26 cellular contexts compared by ENCODE assay signal in genomic region chr20:33096921-33097320, GRCh38. TPM values are rescaled to one million over a fixed set of nuclear protein-coding genes. Genes with fewer than 3 reads are reported as not detected.
"Had no signal": no experiment of that assay in that cellular context is flagged by ENCODE, and none has a peak within 500 bp of the region (broad histone marks: within the 10 kb centered on the region; RNA-seq: fewer than 3 reads in every experiment).

No MANE protein-coding gene starts in this region.

- H3K27ac ChIP-seq: brain microvascular endothelial cell, cardiac muscle cell, KMS-11, SJCRH30, WERI-Rb-1 had no signal

- H3K36me3 ChIP-seq: brain microvascular endothelial cell, cardiac muscle cell, SJCRH30, WERI-Rb-1 had no signal

- H3K4me1 ChIP-seq: SJCRH30 had no signal

- H3K27ac Mint-ChIP-seq: activated CD4-positive, alpha-beta T cell treated with anti-CD3 and anti-CD28 coated beads for 36 hours; activated CD8-positive, alpha-beta T cell treated with anti-CD3 and anti-CD28 coated beads for 36 hours; activated naive CD4-positive, alpha-beta T cell treated with anti-CD3 and anti-CD28 coated beads, Interleukin-2, amount 50 U/mL, for 72 hours; activated naive CD8-positive, alpha-beta T cell treated with anti-CD3 and anti-CD28 coated beads, Interleukin-2, amount 50 U/mL, for 24 hours had no signal

- H3K9me3 ChIP-seq: SJCRH30, SK-N-SH had no signal

- H3K36me3 Mint-ChIP-seq: activated naive CD4-positive, alpha-beta T cell treated with anti-CD3 and anti-CD28 coated beads, Interleukin-2, amount 50 U/mL, for 72 hours had no signal

- H3K4me2 ChIP-seq: KMS-11, SK-N-SH had no signal

- H3K4me3 ChIP-seq: cardiac muscle cell, SJCRH30 had no signal

- H3K9me3 Mint-ChIP-seq: activated CD8-positive, alpha-beta T cell treated with anti-CD3 and anti-CD28 coated beads for 36 hours; activated naive CD8-positive, alpha-beta T cell treated with anti-CD3 and anti-CD28 coated beads, Interleukin-2, amount 50 U/mL, for 24 hours had no signal

- H3K9ac ChIP-seq: KMS-11, SK-N-SH had no signal

- H3K4me1 Mint-ChIP-seq: activated naive CD8-positive, alpha-beta T cell treated with anti-CD3 and anti-CD28 coated beads, Interleukin-2, amount 50 U/mL, for 24 hours had no signal

- DNase-seq: activated CD4-positive, alpha-beta T cell treated with anti-CD3 and anti-CD28 coated beads for 36 hours; activated CD8-positive, alpha-beta memory T cell treated with anti-CD3 and anti-CD28 coated beads, Interleukin-2, amount 50 U/mL, for 48 hours; activated CD8-positive, alpha-beta T cell treated with anti-CD3 and anti-CD28 coated beads for 36 hours; activated naive CD8-positive, alpha-beta T cell treated with anti-CD3 and anti-CD28 coated beads, Interleukin-2, amount 50 U/mL, for 24 hours; activated T-cell treated with anti-CD3 and anti-CD28 coated beads, Interleukin-2, amount 50 U/mL, for 1 hour; brain microvascular endothelial cell; NCI-H1092; NCI-H1417; NCI-H1930; NCI-H2171 treated with DMSO at 0.1 percent for 48 hours; NCI-H226; NCI-H510A; NCI-H526 treated with DMSO at 0.1 percent for 48 hours; NCI-H82; SJCRH30; SK-N-SH; T-helper 1 cell; WERI-Rb-1 had no signal

- H3K27me3 Mint-ChIP-seq: activated CD4-positive, alpha-beta T cell treated with anti-CD3 and anti-CD28 coated beads for 36 hours; activated CD8-positive, alpha-beta T cell treated with anti-CD3 and anti-CD28 coated beads for 36 hours; activated naive CD8-positive, alpha-beta T cell treated with anti-CD3 and anti-CD28 coated beads, Interleukin-2, amount 50 U/mL, for 24 hours had no signal

- H3K27me3 ChIP-seq: brain microvascular endothelial cell, cardiac muscle cell, SJCRH30 had no signal

- H3K4me3 Mint-ChIP-seq: activated CD4-positive, alpha-beta T cell treated with anti-CD3 and anti-CD28 coated beads for 36 hours; activated CD8-positive, alpha-beta T cell treated with anti-CD3 and anti-CD28 coated beads for 36 hours; activated naive CD8-positive, alpha-beta T cell treated with anti-CD3 and anti-CD28 coated beads, Interleukin-2, amount 50 U/mL, for 24 hours had no signal

- ATAC-seq: activated CD4-positive, alpha-beta T cell treated with anti-CD3 and anti-CD28 coated beads for 36 hours; activated naive CD8-positive, alpha-beta T cell treated with anti-CD3 and anti-CD28 coated beads, Interleukin-2, amount 50 U/mL, for 24 hours had no signal

RNA-seq across cellular contexts. Expression of gene BPIFB4, which starts 17.5 kb away (rescaled TPM):
- total RNA-seq: activated CD4-positive, alpha-beta T cell treated with anti-CD3 and anti-CD28 coated beads for 36 hours; activated CD8-positive, alpha-beta T cell treated with anti-CD3 and anti-CD28 coated beads for 36 hours; activated naive CD4-positive, alpha-beta T cell treated with anti-CD3 and anti-CD28 coated beads, Interleukin-2, amount 50 U/mL, for 72 hours; astrocyte; cardiac muscle cell; MCF 10A; OCI-LY7; RPMI7951; T-helper 2 cell treated with Interferon-gamma antibody and Interleukin-4, amounts not matched to agents 100 ng/mL and 5 ng/mL, for 36 hours had no signal
- polyA plus RNA-seq: cardiac muscle cell, SK-N-SH had no signal

RNA-seq across cellular contexts. Expression of gene BPIFB3, which starts 43.2 kb away (rescaled TPM):
- total RNA-seq: activated CD4-positive, alpha-beta T cell treated with anti-CD3 and anti-CD28 coated beads for 36 hours; activated CD8-positive, alpha-beta T cell treated with anti-CD3 and anti-CD28 coated beads for 36 hours; activated naive CD4-positive, alpha-beta T cell treated with anti-CD3 and anti-CD28 coated beads, Interleukin-2, amount 50 U/mL, for 72 hours; astrocyte; cardiac muscle cell; MCF 10A; OCI-LY7; RPMI7951; T-helper 2 cell treated with Interferon-gamma antibody and Interleukin-4, amounts not matched to agents 100 ng/mL and 5 ng/mL, for 36 hours had no signal
- polyA plus RNA-seq: cardiac muscle cell, SK-N-SH had no signal
